Comparison of ENCODE assay signal across 16 cellular contexts in genomic region chr6:33716379-33716778, GRCh38. TPM values are rescaled to one million over a fixed set of nuclear protein-coding genes. Genes with fewer than 3 reads are reported as not detected.
A peak's percentile ranks its signal among the peaks of the same experiment; 100 is the strongest.
DNase-seq lines count a peak whose midpoint lies in the region; ATAC-seq lines count a peak whose summit lies in the region.
"Had no signal": no experiment of that assay in that cellular context is flagged by ENCODE, and none has a peak within 500 bp of the region (broad histone marks: within the 10 kb centered on the region; RNA-seq: fewer than 3 reads in every experiment).

No MANE protein-coding gene starts in this region.

- DNase-seq in COR-L47 (lab: John Stamatoyannopoulos, UW) (peak; percentile 59), NCI-H1417 (lab: John Stamatoyannopoulos, UW) (peak; percentile 49 to 72 (median 66)), SHP77 (lab: John Stamatoyannopoulos, UW) (peak; percentile 82 to 89), left lobe of liver (ENCODE audit: low spot score) (no peak), activated T-cell treated with anti-CD3 and anti-CD28 coated beads for 4 hours (no peak), globus pallidus (ENCODE audit: low spot score) (no peak)
- no peak for DNase-seq in activated CD4-positive, alpha-beta T cell treated with anti-CD3 and anti-CD28 coated beads, Interleukin-2, amount 50 U/mL, for 48 hours
- DNase-seq: activated gamma-delta T cell; CD8-positive, alpha-beta memory T cell; Karpas-422; mesenchymal stem cell; NCI-H2171 treated with DMSO at 0.1 percent for 48 hours had no signal

- ATAC-seq in left lobe of liver (peak; percentile 4), GM18861 (IDR thresholded peaks at IDR 0.05; ENCODE audit: unreplicated experiment) (no peak)
- ATAC-seq: stimulated activated memory B cell treated with anti-CD40 and anti-IgM and Interleukin-4, amounts not matched to agents 10 μg/mL and 1 μg/mL and 100 μg/mL, for 72 hours had no signal

RNA-seq across cellular contexts. Expression of gene UQCC2, which starts 4.9 kb away (rescaled TPM):
- 34.9 TPM for total RNA-seq in left lobe of liver

RNA-seq across cellular contexts. Expression of gene IP6K3, which starts 30.3 kb away (rescaled TPM):
- total RNA-seq in left lobe of liver, result 4.1 TPM
- total RNA-seq: activated CD8-positive, alpha-beta memory T cell treated with anti-CD3 and anti-CD28 coated beads for 36 hours; CD8-positive, alpha-beta memory T cell; OCI-LY7 had no signal

Comparison
In these comparisons a context has a peak if more than half of its experiments do, and no peak if none do; other contexts are left out.
1. DNase-seq: peak in COR-L47 (single experiment), NCI-H1417 (3 of 3) and SHP77 (2 of 2); none in left lobe of liver (single experiment), activated T-cell treated with anti-CD3 and anti-CD28 coated beads for 4 hours (single experiment), activated CD4-positive, alpha-beta T cell treated with anti-CD3 and anti-CD28 coated beads, Interleukin-2, amount 50 U/mL, for 48 hours (0 of 2) and globus pallidus (single experiment).